In the genomic region with DNA sequence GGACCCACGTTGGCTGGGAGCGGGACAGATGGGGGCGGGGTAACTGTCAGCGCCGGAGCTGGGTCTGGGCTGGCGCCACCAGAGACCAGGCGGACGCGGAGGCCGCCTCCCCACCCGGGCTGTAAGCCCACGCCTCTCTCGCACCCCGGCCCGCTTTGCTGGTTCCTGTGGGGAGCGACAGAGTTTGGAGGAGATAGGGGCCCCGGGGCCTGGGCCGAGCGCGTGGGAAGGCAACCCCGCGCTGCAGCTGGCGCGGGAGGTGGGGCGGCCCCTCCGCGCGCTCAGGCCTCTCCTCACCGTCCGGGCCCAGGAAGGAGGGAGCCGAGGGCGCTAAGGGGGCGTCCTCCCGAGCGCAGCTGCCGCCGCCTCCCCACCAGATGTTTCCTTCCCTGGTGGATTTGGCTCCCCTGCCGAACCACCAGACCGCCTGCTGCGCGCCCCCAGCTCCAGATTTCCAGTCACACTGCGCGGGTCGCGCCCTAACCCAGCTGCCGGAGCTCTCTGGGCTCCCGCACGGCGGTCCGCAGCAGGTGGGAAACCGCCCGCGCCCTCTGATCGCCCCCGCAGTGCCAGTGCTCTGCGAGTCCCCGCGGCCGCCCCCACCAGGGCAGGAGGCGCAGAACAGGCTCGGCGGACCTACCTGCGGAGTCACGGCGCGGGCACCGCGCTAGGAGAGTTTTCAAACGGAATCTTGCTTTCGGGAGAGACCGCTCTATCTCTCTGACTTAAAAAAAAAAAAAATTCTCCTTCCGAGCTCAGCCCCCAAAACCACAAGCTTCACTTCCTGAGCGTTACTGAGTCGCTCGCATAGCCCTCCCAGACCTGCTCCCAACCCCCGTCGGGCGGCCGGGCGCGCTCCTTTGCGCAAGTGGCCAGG, we compare ENCODE assay signal across 7 cellular contexts. TPM values are rescaled to one million over a fixed set of nuclear protein-coding genes. Genes with fewer than 3 reads are reported as not detected.
A peak's percentile ranks its signal among the peaks of the same experiment; 100 is the strongest.
DNase-seq lines count a peak whose midpoint lies in the region; ATAC-seq, FAIRE-seq and TF ChIP-seq lines count a peak whose summit lies in the region.

No MANE protein-coding gene starts in this region.

- peaks cover 33% of the 10 kb centered on the region for H3K4me1 ChIP-seq in colonic mucosa
- peaks cover 44% of the 10 kb centered on the region for H3K4me1 ChIP-seq in mononuclear cell (ENCODE audit: insufficient read depth, low read length)

- H3K4me3 ChIP-seq in colonic mucosa (peak overlapping the region; percentile 63), mononuclear cell (ENCODE audit: low read length) (peak overlapping the region; percentile 64)

- H3K9me3 ChIP-seq in colonic mucosa (no peaks in the 10 kb centered on the region), mononuclear cell (ENCODE audit: low read depth, low read length) (no peaks in the 10 kb centered on the region)

- peak overlapping the region; percentile 58 for H3K27ac ChIP-seq in colonic mucosa

- peak; percentile 51 for DNase-seq in GM18507 (ENCODE audit: extremely low spot score, insufficient read length, low read depth)
- peak; percentile 27 for DNase-seq in NCI-H1694 (lab: John Stamatoyannopoulos, UW)
- peak; percentile 59 for DNase-seq in activated CD4-positive, CD25-positive, alpha-beta regulatory T cell treated with anti-CD3 and anti-CD28 coated beads, Interleukin-2, amount 50 U/mL, for 16 hours (ENCODE audit: low read depth, low spot score)
- DNase-seq in colonic mucosa, result peak; percentile 70
- peak; percentile 69 for DNase-seq in stimulated activated CD8-positive, alpha-beta memory T cell treated with anti-CD3 and anti-CD28 coated beads, Interleukin-7, amount 100 ng/mL, for 24 hours (ENCODE audit: low read depth)

- intact Hi-C loops in colonic mucosa (cut with DNase I), result loop anchor here (10.0 kb wide), 1 partner anchor 171 kb away; no protein-coding TSS in a partner anchor

- peak overlapping the region; percentile 63 to 69 for H3K9ac ChIP-seq in colonic mucosa (ENCODE audit: low read depth in 2 of 2, low read length in 2 of 2)

- no peaks in the 10 kb centered on the region for H3K36me3 ChIP-seq in colonic mucosa

- peaks cover 60% of the 10 kb centered on the region for H3K27me3 ChIP-seq in colonic mucosa
- H3K27me3 ChIP-seq in mononuclear cell (ENCODE audit: insufficient read depth, low read length), result no peaks in the 10 kb centered on the region

- peak; percentile 51 for ATAC-seq in HG02763 (IDR thresholded peaks at IDR 0.05; ENCODE audit: unreplicated experiment)

- peak; percentile 84 for FAIRE-seq in GM18507 (lab: Jason Lieb, UNC)

- TF ChIP-seq CTCF in colonic mucosa (IDR thresholded peaks at IDR 0.05), result peak; percentile 21

RNA-seq across cellular contexts. Expression of gene GFI1, which starts 1.1 kb away (rescaled TPM):
- total RNA-seq in colonic mucosa, result 1 to 10 TPM; 5.4 to 8.7 TPM
- 7.1 TPM for total RNA-seq in mononuclear cell

Comparison
In these comparisons a context has a peak if more than half of its experiments do, and no peak if none do; other contexts are left out.
1. Peak in every context shown above with its lines: DNase-seq, ATAC-seq, H3K4me3 ChIP-seq and H3K27ac ChIP-seq.